9 cellular contexts compared by ENCODE assay signal in genomic region chr15:64464271-64465005, GRCh38. TPM values are rescaled to one million over a fixed set of nuclear protein-coding genes. Genes with fewer than 3 reads are reported as not detected.
DNase-seq lines count a peak whose midpoint lies in the region; ATAC-seq, FAIRE-seq and TF ChIP-seq lines count a peak whose summit lies in the region.
"Had no signal": no experiment of that assay in that cellular context is flagged by ENCODE, and none has a peak within 500 bp of the region (broad histone marks: within the 10 kb centered on the region; RNA-seq: fewer than 3 reads in every experiment).

No MANE protein-coding gene starts in this region.

- no peak for TF ChIP-seq POLR2A in A549 (IDR thresholded peaks at IDR 0.05; ENCODE audit: low read length)
- no peak for TF ChIP-seq POLR2A in endothelial cell of umbilical vein (IDR thresholded peaks at IDR 0.05; ENCODE audit: low read depth, low read length)

- H3K4me3 ChIP-seq in A549 (no peak overlapping the region), DND-41 (ENCODE audit: low read depth in 1 of 2, low read length in 2 of 2) (no peak overlapping the region), endothelial cell of umbilical vein (replicated peaks in 1 of 3; ENCODE audit: insufficient read depth in 1 of 3, low read depth in 1 of 3, low read length in 3 of 3) (no peak overlapping the region)

- WGBS in A549 (ENCODE audit: missing lambda C conversion rate) = 86% methylated on average over 3 of the region's 3 CpGs

- H3K9me1 ChIP-seq in endothelial cell of umbilical vein (replicated peaks; ENCODE audit: control insufficient read depth, extremely low read depth, insufficient read depth, low read length) = no peaks in the 10 kb centered on the region

- 0 out of 3 replicates have a peak overlapping the region, but pooled peaks have one; percentile 1 for H3K4me2 ChIP-seq in A549
- peak overlapping the region; percentile 82; the same call in 1 of the 2 replicates for H3K4me2 ChIP-seq in DND-41 (ENCODE audit: insufficient read depth, low read length)
- H3K4me2 ChIP-seq in endothelial cell of umbilical vein (ENCODE audit: insufficient read depth, low read length) = no peak overlapping the region

- H3K27me3 ChIP-seq in DND-41 (ENCODE audit: insufficient read depth, low read length, poor library complexity) (no peaks in the 10 kb centered on the region), endothelial cell of umbilical vein (ENCODE audit: control insufficient read depth in 2 of 2, insufficient read depth in 2 of 2, low read length in 2 of 2) (no peaks in the 10 kb centered on the region)

- TF ChIP-seq EP300 in A549 (IDR thresholded peaks at IDR 0.05) = no peak

- ATAC-seq in A549 = no peak
- no peak for ATAC-seq in DND-41 (ENCODE audit: insufficient read depth, low read depth)
- ATAC-seq in activated CD4-positive, CD25-positive, alpha-beta regulatory T cell treated with anti-CD3 and anti-CD28 coated beads, Interleukin-2, amount 50 U/mL, for 24 hours = no peak
- ATAC-seq in HG03175 (IDR thresholded peaks at IDR 0.05; ENCODE audit: unreplicated experiment) = no peak

- TF ChIP-seq RAD21 in A549 (conservative IDR thresholded peaks at IDR 0.05 in 1 of 2, IDR thresholded peaks at IDR 0.05 in 1 of 2) = no peak

- no peak for TF ChIP-seq CTCF in A549 (IDR thresholded peaks at IDR 0.05)
- no peak for TF ChIP-seq CTCF in DND-41 (IDR thresholded peaks at IDR 0.05; ENCODE audit: borderline replicate concordance, extremely low read depth, low read length, poor library complexity, severe bottlenecking)
- no peak for TF ChIP-seq CTCF in endothelial cell of umbilical vein (IDR thresholded peaks at IDR 0.05; ENCODE audit: extremely low read depth in 1 of 2, insufficient read depth in 1 of 2, low read depth in 1 of 2, low read length in 2 of 2)

- H3K9me3 ChIP-seq in A549 (no peaks in the 10 kb centered on the region), DND-41 (ENCODE audit: insufficient read depth, low read length, severe bottlenecking) (no peaks in the 10 kb centered on the region), endothelial cell of umbilical vein (replicated peaks; ENCODE audit: control insufficient read depth, insufficient read depth, low read length) (no peaks in the 10 kb centered on the region)

- H4K20me1 ChIP-seq in DND-41 (ENCODE audit: insufficient read depth, low read length) (peaks cover 9% of the 10 kb centered on the region; the same call in 1 of the 2 replicates), endothelial cell of umbilical vein (replicated peaks; ENCODE audit: control insufficient read depth, extremely low read depth, insufficient read depth, low read length) (peaks cover 7% of the 10 kb centered on the region)

- no peak for DNase-seq in A549 (ENCODE audit: low read depth in 1 of 2, low spot score in 1 of 2)
- DNase-seq in DND-41 = no peak
- peak; percentile 49 for DNase-seq in NCI-H510A (lab: John Stamatoyannopoulos, UW)
- DNase-seq in endothelial cell of umbilical vein (ENCODE audit: low read depth, low spot score) = peak; percentile 48
- DNase-seq in KBM-7 = no peak
- DNase-seq in activated CD4-positive, CD25-positive, alpha-beta regulatory T cell (lab: John Stamatoyannopoulos, UW) = no peak

- no TSS peak for BruUV-seq in endothelial cell of umbilical vein (replicated peaks; lab: Mats Ljungman, UMichigan)

- no peak overlapping the region for H2AFZ ChIP-seq in DND-41 (ENCODE audit: low read depth, low read length)
- H2AFZ ChIP-seq in endothelial cell of umbilical vein (ENCODE audit: low read depth, low read length) = no peak overlapping the region

- no peak for FAIRE-seq in A549 (lab: Jason Lieb, UNC)
- FAIRE-seq in endothelial cell of umbilical vein (lab: Jason Lieb, UNC) = no peak
- FAIRE-seq: G401.6 had no signal

- in situ Hi-C loops in KBM-7 (cut with MboI; ENCODE audit: low pct_unique_long_range_greater_than_20kb, low sequenced_read_pairs) = no loop called here

- H3K9ac ChIP-seq in DND-41 (ENCODE audit: low read depth, low read length) (no peak overlapping the region), endothelial cell of umbilical vein (replicated peaks; ENCODE audit: extremely low read depth, insufficient read depth, low read length) (no peak overlapping the region)

- H3K4me1 ChIP-seq in A549 = peaks cover 47% of the 10 kb centered on the region
- peaks cover 47% of the 10 kb centered on the region for H3K4me1 ChIP-seq in DND-41 (ENCODE audit: insufficient read depth, low read length)
- peaks cover 20% of the 10 kb centered on the region for H3K4me1 ChIP-seq in endothelial cell of umbilical vein (ENCODE audit: control insufficient read depth, extremely low read depth, insufficient read depth, low read length)

- H3K79me2 ChIP-seq in DND-41 (ENCODE audit: insufficient read depth, low read length) (peaks cover 85% of the 10 kb centered on the region), endothelial cell of umbilical vein (ENCODE audit: control insufficient read depth, insufficient read depth, low read length) (peaks cover 81% of the 10 kb centered on the region)

- CTCF ChIA-PET in A549 (lab: Yijun Ruan, JAX) (interaction anchor here (0.6 to 2.3 kb wide), 3 partner anchors 14 to 217 kb away, joined by 3 to 7 read pairs (median 4); no protein-coding TSS in a partner anchor), endothelial cell of umbilical vein (lab: Charles Lee) (interaction anchor here (0.9 to 1.0 kb wide), 3 partner anchors 37 to 189 kb away, joined by 3 to 4 read pairs (median 3); no protein-coding TSS in a partner anchor)

- intact Hi-C loops in endothelial cell of umbilical vein (cut with micrococcal nuclease) = loop anchor here (5.0 kb wide), 1 partner anchor 73 kb away; no protein-coding TSS in a partner anchor

- POLR2A ChIA-PET in A549 (lab: Yijun Ruan, JAX) (no interaction called here), endothelial cell of umbilical vein (lab: Charles Lee) (no interaction called here)

- H3K27ac ChIP-seq in A549 (no peak overlapping the region), DND-41 (ENCODE audit: low read length) (0 out of 2 replicates have a peak overlapping the region, but pooled peaks have one; percentile 33), endothelial cell of umbilical vein (ENCODE audit: insufficient read depth, low read depth, low read length) (no peak overlapping the region)

- dilution Hi-C loops in endothelial cell of umbilical vein (cut with MboI; ENCODE audit: extremely low pct_ligation_motif_present, low sequenced_read_pairs) = no loop called here

- H3K36me3 ChIP-seq in DND-41 (ENCODE audit: insufficient read depth, low read length) (no peaks in the 10 kb centered on the region; the same call in 1 of the 2 replicates), endothelial cell of umbilical vein (ENCODE audit: control insufficient read depth in 2 of 2, extremely low read depth in 1 of 2, insufficient read depth in 2 of 2, low read length in 2 of 2) (peaks cover 0 to 3% of the 10 kb centered on the region in 2 experiments)

TF ChIP-seq in A549, 52 proteins besides CTCF, POLR2A, EP300 and RAD21 (continues in another document):
- TF ChIP-seq FOSL2 (IDR thresholded peaks at IDR 0.05) (no peak), FOSL2 (CRISPR knock-in tag; IDR thresholded peaks at IDR 0.05) (no peak), NR3C1 (IDR thresholded peaks at IDR 0.05) (no peak), FOSB (CRISPR knock-in tag; IDR thresholded peaks at IDR 0.05) (no peak)

TF ChIP-seq in endothelial cell of umbilical vein, 7 proteins besides CTCF, POLR2A, EP300 and RAD21:
- TF ChIP-seq GATA2 (IDR thresholded peaks at IDR 0.05; ENCODE audit: insufficient read depth, insufficient read length, low read depth, low read length) = no peak
- no peak for TF ChIP-seq FOS (IDR thresholded peaks at IDR 0.05; ENCODE audit: borderline replicate concordance, insufficient read depth, low read length)
- no peak for TF ChIP-seq EZH2 (IDR thresholded peaks at IDR 0.05; ENCODE audit: borderline replicate concordance, low read depth, low read length, severe bottlenecking)
- TF ChIP-seq POLR2AphosphoS5 (IDR thresholded peaks at IDR 0.05; ENCODE audit: insufficient read depth, low read depth, low read length) = no peak
- no peak for TF ChIP-seq JUN (IDR thresholded peaks at IDR 0.05; ENCODE audit: borderline replicate concordance, insufficient read depth, insufficient read length, low read depth)
- no peak for TF ChIP-seq MYC (IDR thresholded peaks at IDR 0.05; ENCODE audit: low read depth, low read length)

RNA-seq across cellular contexts. Expression of gene ZNF609, which starts 4.1 kb away (rescaled TPM):
- polyA plus RNA-seq in A549 (2011; rRNA removed) (39.9 and 54.4 TPM in 2 replicates), A549 (2017; fragmentation: RNase III; extraction: RNeasy Plus Mini Kit Qiagen cat#74134 plus additional on column Dnase treatment) (18.3 to 19.6 TPM (median 18.5 TPM) in 3 replicates), endothelial cell of umbilical vein (15.9 and 18.2 TPM in 2 replicates)
- 11.5 and 15.0 TPM in 2 replicates for polyA plus RNA-seq in A549 (2012; cell fraction: cytosol; rRNA removed)
- 12.3 and 16.6 TPM in 2 replicates for polyA plus RNA-seq in A549 (2012; cell fraction: nucleus; rRNA removed)
- polyA minus RNA-seq in A549 (2011; rRNA and poly(A)+ RNA removed) = 74.8 and 82.2 TPM in 2 replicates
- 49.6 and 52.8 TPM in 2 replicates for total RNA-seq in endothelial cell of umbilical vein
- 21.3 and 23.1 TPM in 2 replicates for polyA plus RNA-seq in endothelial cell of umbilical vein (2011; cell fraction: cytosol; rRNA removed)
- polyA plus RNA-seq in endothelial cell of umbilical vein (2011; cell fraction: nucleus; rRNA removed) = 34.8 and 35.1 TPM in 2 replicates
- 23.2 and 26.3 TPM in 2 replicates for polyA plus RNA-seq in endothelial cell of umbilical vein (2012)
- 134 and 139 TPM in 2 replicates for polyA minus RNA-seq in endothelial cell of umbilical vein
- 12.7 TPM for polyA minus RNA-seq in endothelial cell of umbilical vein (2011; cell fraction: cytosol; rRNA and poly(A)+ RNA removed)
- 38.6 and 49.6 TPM in 2 replicates for polyA minus RNA-seq in endothelial cell of umbilical vein (2011; cell fraction: nucleus; rRNA and poly(A)+ RNA removed)

Comparison
In these comparisons a context has a peak if more than half of its experiments do, and no peak if none do; other contexts are left out.
1. DNase-seq: peak in NCI-H510A (single experiment) and endothelial cell of umbilical vein (single experiment); none in A549 (0 of 2), DND-41 (single experiment), KBM-7 (single experiment) and activated CD4-positive, CD25-positive, alpha-beta regulatory T cell (0 of 4).